Comparison of ENCODE assay signal across 14 cellular contexts in genomic region chrX:12614266-12614665, GRCh38.
DNase-seq lines count a peak whose midpoint lies in the region; ATAC-seq and TF ChIP-seq lines count a peak whose summit lies in the region.
"Had no signal": no experiment of that assay in that cellular context is flagged by ENCODE, and none has a peak within 500 bp of the region (broad histone marks: within the 10 kb centered on the region; RNA-seq: fewer than 3 reads in every experiment).

No MANE protein-coding gene starts in this region.

- no peaks in the 10 kb centered on the region for H3K36me3 Mint-ChIP-seq in MCF 10A (ENCODE audit: insufficient read depth, unreplicated experiment)
- no peaks in the 10 kb centered on the region for H3K36me3 Mint-ChIP-seq in endodermal cell (ENCODE audit: low read depth)
- H3K36me3 Mint-ChIP-seq: CD8-positive, alpha-beta memory T cell had no signal

- no peaks in the 10 kb centered on the region for H3K9me3 Mint-ChIP-seq in MCF 10A (ENCODE audit: unreplicated experiment)
- H3K9me3 Mint-ChIP-seq in endodermal cell = peaks cover 27% of the 10 kb centered on the region
- H3K9me3 Mint-ChIP-seq: CD8-positive, alpha-beta memory T cell had no signal

- H3K4me3 ChIP-seq in breast epithelium (no peak overlapping the region), endodermal cell (ENCODE audit: low read length) (no peak overlapping the region)
- H3K4me3 ChIP-seq: BLaER1 had no signal

- no peaks in the 10 kb centered on the region for H3K9me3 ChIP-seq in breast epithelium
- H3K9me3 ChIP-seq in endodermal cell (ENCODE audit: control insufficient read depth, low read length) = no peaks in the 10 kb centered on the region
- H3K9me3 ChIP-seq: BLaER1 had no signal

- no peaks in the 10 kb centered on the region for H3K36me3 ChIP-seq in breast epithelium
- H3K36me3 ChIP-seq in endodermal cell (ENCODE audit: control insufficient read depth, insufficient read depth, low read length) = no peaks in the 10 kb centered on the region
- H3K36me3 ChIP-seq: BLaER1 had no signal

- CTCF ChIA-PET in MCF 10A (lab: Yijun Ruan, JAX) (no interaction called here), RWPE1 (lab: Yijun Ruan, JAX) (no interaction called here)

- no peak overlapping the region for H3K27ac Mint-ChIP-seq in MCF 10A (ENCODE audit: low read depth, unreplicated experiment)
- H3K27ac Mint-ChIP-seq in endodermal cell = no peak overlapping the region
- H3K27ac Mint-ChIP-seq: CD8-positive, alpha-beta memory T cell; H9 had no signal

- DNase-seq in MCF 10A (ENCODE audit: unreplicated experiment) = peak; percentile 11
- no peak for DNase-seq in breast epithelium (ENCODE audit: low spot score in 2 of 2)
- peak; percentile 1 for DNase-seq in RWPE1 (ENCODE audit: low spot score)
- peak; percentile 46 for DNase-seq in endodermal cell
- no peak for DNase-seq in HuH-7 (ENCODE audit: low spot score)
- no peak for DNase-seq in posterior vena cava (ENCODE audit: low spot score)
- DNase-seq in kidney glomerular epithelial cell (lab: John Stamatoyannopoulos, UW) = no peak
- DNase-seq: 8988T; AML-193; CD8-positive, alpha-beta memory T cell; GOT3; H9 had no signal

- peaks cover 6% of the 10 kb centered on the region for H3K4me1 Mint-ChIP-seq in MCF 10A (ENCODE audit: insufficient read depth, unreplicated experiment)
- no peaks in the 10 kb centered on the region for H3K4me1 Mint-ChIP-seq in endodermal cell
- H3K4me1 Mint-ChIP-seq: CD8-positive, alpha-beta memory T cell; H9 had no signal

- no peaks in the 10 kb centered on the region for H3K4me1 ChIP-seq in breast epithelium
- no peaks in the 10 kb centered on the region for H3K4me1 ChIP-seq in endodermal cell (ENCODE audit: control insufficient read depth, insufficient read depth, low read length)
- H3K4me1 ChIP-seq: BLaER1 had no signal

- no peaks in the 10 kb centered on the region for H3K27me3 Mint-ChIP-seq in MCF 10A (ENCODE audit: insufficient read depth, unreplicated experiment)
- no peaks in the 10 kb centered on the region for H3K27me3 Mint-ChIP-seq in endodermal cell (ENCODE audit: insufficient read depth)

- WGBS in endodermal cell (ENCODE audit: insufficient coverage in 1 of 2, insufficient read length in 1 of 2), 2 experiments = 92 to 100% methylated on average over 1 to 5 of the region's 5 CpGs

- intact Hi-C loops in MCF 10A (cut with micrococcal nuclease) = no loop called here
- intact Hi-C loops in breast epithelium (cut with DNase I; ENCODE audit: low total_unique reads) = no loop called here
- intact Hi-C loops in posterior vena cava (cut with DNase I) = no loop called here

- no peak for TF ChIP-seq CTCF in MCF 10A (IDR thresholded peaks at IDR 0.05; ENCODE audit: unreplicated experiment)
- TF ChIP-seq CTCF in breast epithelium (IDR thresholded peaks at IDR 0.05) = no peak
- no peak for TF ChIP-seq CTCF in RWPE1 (conservative IDR thresholded peaks at IDR 0.05; ENCODE audit: low read depth)
- TF ChIP-seq CTCF in endodermal cell (conservative IDR thresholded peaks at IDR 0.05) = no peak

- peaks cover 0 to 4% of the 10 kb centered on the region in 2 donors for H3K27me3 ChIP-seq in breast epithelium
- H3K27me3 ChIP-seq in endodermal cell (ENCODE audit: control insufficient read depth, insufficient read depth, low read length, poor library complexity, severe bottlenecking) = no peaks in the 10 kb centered on the region

- no peak overlapping the region for H3K4me3 Mint-ChIP-seq in MCF 10A (ENCODE audit: unreplicated experiment)
- H3K4me3 Mint-ChIP-seq in endodermal cell = no peak overlapping the region
- H3K4me3 Mint-ChIP-seq: CD8-positive, alpha-beta memory T cell; H9 had no signal

- BruUV-seq in MCF 10A (replicated peaks; lab: Mats Ljungman, UMichigan) = no TSS peak

- POLR2A ChIA-PET in MCF 10A (lab: Yijun Ruan, JAX) (no interaction called here), RWPE1 (lab: Yijun Ruan, JAX; ENCODE audit: low non-redundant PET) (no interaction called here)

- ATAC-seq in GM19395 (IDR thresholded peaks at IDR 0.05; ENCODE audit: unreplicated experiment) = no peak

- no peak overlapping the region for H3K27ac ChIP-seq in breast epithelium
- no peak overlapping the region for H3K27ac ChIP-seq in RWPE1
- no peak overlapping the region for H3K27ac ChIP-seq in endodermal cell (ENCODE audit: low read depth, low read length)
- H3K27ac ChIP-seq: BLaER1 had no signal

- H3K9ac ChIP-seq in endodermal cell (ENCODE audit: extremely low read depth, low read length, poor library complexity, severe bottlenecking) = no peak overlapping the region
- H3K9ac ChIP-seq: BLaER1 had no signal

- TF ChIP-seq POLR2A in breast epithelium (IDR thresholded peaks at IDR 0.05) = no peak

Comparison
In these comparisons a context has a peak if more than half of its experiments do, and no peak if none do; other contexts are left out.
1. DNase-seq: peak in MCF 10A (single experiment), RWPE1 (single experiment) and endodermal cell (single experiment); none in breast epithelium (0 of 2), HuH-7 (single experiment), posterior vena cava (single experiment) and kidney glomerular epithelial cell (single experiment).